In genomic region chr11:102564110-102564509, GRCh38 we compare ENCODE assay signal across 2 cellular contexts.
TF ChIP-seq lines count a peak whose summit lies in the region.

No MANE protein-coding gene starts in this region.

TF ChIP-seq in A549, 52 proteins besides CTCF, POLR2A, EP300 and RAD21 (continued from another document):
- TF ChIP-seq, protein P1, sequence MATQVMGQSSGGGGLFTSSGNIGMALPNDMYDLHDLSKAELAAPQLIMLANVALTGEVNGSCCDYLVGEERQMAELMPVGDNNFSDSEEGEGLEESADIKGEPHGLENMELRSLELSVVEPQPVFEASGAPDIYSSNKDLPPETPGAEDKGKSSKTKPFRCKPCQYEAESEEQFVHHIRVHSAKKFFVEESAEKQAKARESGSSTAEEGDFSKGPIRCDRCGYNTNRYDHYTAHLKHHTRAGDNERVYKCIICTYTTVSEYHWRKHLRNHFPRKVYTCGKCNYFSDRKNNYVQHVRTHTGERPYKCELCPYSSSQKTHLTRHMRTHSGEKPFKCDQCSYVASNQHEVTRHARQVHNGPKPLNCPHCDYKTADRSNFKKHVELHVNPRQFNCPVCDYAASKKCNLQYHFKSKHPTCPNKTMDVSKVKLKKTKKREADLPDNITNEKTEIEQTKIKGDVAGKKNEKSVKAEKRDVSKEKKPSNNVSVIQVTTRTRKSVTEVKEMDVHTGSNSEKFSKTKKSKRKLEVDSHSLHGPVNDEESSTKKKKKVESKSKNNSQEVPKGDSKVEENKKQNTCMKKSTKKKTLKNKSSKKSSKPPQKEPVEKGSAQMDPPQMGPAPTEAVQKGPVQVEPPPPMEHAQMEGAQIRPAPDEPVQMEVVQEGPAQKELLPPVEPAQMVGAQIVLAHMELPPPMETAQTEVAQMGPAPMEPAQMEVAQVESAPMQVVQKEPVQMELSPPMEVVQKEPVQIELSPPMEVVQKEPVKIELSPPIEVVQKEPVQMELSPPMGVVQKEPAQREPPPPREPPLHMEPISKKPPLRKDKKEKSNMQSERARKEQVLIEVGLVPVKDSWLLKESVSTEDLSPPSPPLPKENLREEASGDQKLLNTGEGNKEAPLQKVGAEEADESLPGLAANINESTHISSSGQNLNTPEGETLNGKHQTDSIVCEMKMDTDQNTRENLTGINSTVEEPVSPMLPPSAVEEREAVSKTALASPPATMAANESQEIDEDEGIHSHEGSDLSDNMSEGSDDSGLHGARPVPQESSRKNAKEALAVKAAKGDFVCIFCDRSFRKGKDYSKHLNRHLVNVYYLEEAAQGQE (IDR thresholded peaks at IDR 0.05): no peak
- TF ChIP-seq E2F6 (IDR thresholded peaks at IDR 0.05; ENCODE audit: borderline replicate concordance, low read depth): no peak
- TF ChIP-seq NFE2L2 (conservative IDR thresholded peaks at IDR 0.05; ENCODE audit: low read length): peak; percentile 52
- no peak for TF ChIP-seq ZFP36 (IDR thresholded peaks at IDR 0.05; ENCODE audit: borderline replicate concordance, partially characterized antibody)
- TF ChIP-seq, protein P2, sequence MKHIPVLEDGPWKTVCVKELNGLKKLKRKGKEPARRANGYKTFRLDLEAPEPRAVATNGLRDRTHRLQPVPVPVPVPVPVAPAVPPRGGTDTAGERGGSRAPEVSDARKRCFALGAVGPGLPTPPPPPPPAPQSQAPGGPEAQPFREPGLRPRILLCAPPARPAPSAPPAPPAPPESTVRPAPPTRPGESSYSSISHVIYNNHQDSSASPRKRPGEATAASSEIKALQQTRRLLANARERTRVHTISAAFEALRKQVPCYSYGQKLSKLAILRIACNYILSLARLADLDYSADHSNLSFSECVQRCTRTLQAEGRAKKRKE (CRISPR knock-in tag; IDR thresholded peaks at IDR 0.05; ENCODE audit: low read depth): no peak
- TF ChIP-seq FOSB (CRISPR knock-in tag; IDR thresholded peaks at IDR 0.05): no peak
- no peak for TF ChIP-seq PHF8 (IDR thresholded peaks at IDR 0.05; ENCODE audit: borderline replicate concordance, low read depth)
- TF ChIP-seq MAFK (IDR thresholded peaks at IDR 0.05; ENCODE audit: partially characterized antibody): peak; percentile 91
- TF ChIP-seq CEBPB (IDR thresholded peaks at IDR 0.05): no peak
- no peak for TF ChIP-seq MAX (IDR thresholded peaks at IDR 0.05)
- TF ChIP-seq SREBF2 (IDR thresholded peaks at IDR 0.05): no peak
- TF ChIP-seq NR3C1 (IDR thresholded peaks at IDR 0.05): no peak
- no peak for TF ChIP-seq KDM5A (IDR thresholded peaks at IDR 0.05)
- TF ChIP-seq, protein P3, sequence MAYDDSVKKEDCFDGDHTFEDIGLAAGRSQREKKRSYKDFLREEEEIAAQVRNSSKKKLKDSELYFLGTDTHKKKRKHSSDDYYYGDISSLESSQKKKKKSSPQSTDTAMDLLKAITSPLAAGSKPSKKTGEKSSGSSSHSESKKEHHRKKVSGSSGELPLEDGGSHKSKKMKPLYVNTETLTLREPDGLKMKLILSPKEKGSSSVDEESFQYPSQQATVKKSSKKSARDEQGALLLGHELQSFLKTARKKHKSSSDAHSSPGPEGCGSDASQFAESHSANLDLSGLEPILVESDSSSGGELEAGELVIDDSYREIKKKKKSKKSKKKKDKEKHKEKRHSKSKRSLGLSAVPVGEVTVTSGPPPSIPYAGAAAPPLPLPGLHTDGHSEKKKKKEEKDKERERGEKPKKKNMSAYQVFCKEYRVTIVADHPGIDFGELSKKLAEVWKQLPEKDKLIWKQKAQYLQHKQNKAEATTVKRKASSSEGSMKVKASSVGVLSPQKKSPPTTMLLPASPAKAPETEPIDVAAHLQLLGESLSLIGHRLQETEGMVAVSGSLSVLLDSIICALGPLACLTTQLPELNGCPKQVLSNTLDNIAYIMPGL (CRISPR knock-in tag; IDR thresholded peaks at IDR 0.05; ENCODE audit: borderline replicate concordance): no peak
- TF ChIP-seq BHLHE40 (IDR thresholded peaks at IDR 0.05; ENCODE audit: low read depth, low read length): no peak
- TF ChIP-seq CHD4 (IDR thresholded peaks at IDR 0.05; ENCODE audit: borderline replicate concordance): no peak
- no peak for TF ChIP-seq HEYL (CRISPR knock-in tag; IDR thresholded peaks at IDR 0.05)
- no peak for TF ChIP-seq KDM1A (IDR thresholded peaks at IDR 0.05; ENCODE audit: low read depth)
- no peak for TF ChIP-seq RARB (CRISPR knock-in tag; IDR thresholded peaks at IDR 0.05)
- TF ChIP-seq JUNB (IDR thresholded peaks at IDR 0.05): peak; percentile 85
- TF ChIP-seq CHD2 (IDR thresholded peaks at IDR 0.05; ENCODE audit: low read length, partially characterized antibody): no peak
- TF ChIP-seq RCOR1 (IDR thresholded peaks at IDR 0.05; ENCODE audit: low read depth, low read length): no peak
- TF ChIP-seq PBX3 (IDR thresholded peaks at IDR 0.05): no peak
- TF ChIP-seq FOXS1 (CRISPR knock-in tag; IDR thresholded peaks at IDR 0.05): no peak
- no peak for TF ChIP-seq CBX8 (IDR thresholded peaks at IDR 0.05)
TF ChIP-seq in A549: peak in this region for 4.

TF ChIP-seq in GM12878, 131 proteins besides CTCF, POLR2A, EP300 and RAD21 (continued from another document):
- TF ChIP-seq E4F1 (IDR thresholded peaks at IDR 0.05; ENCODE audit: borderline replicate concordance, partially characterized antibody) (no peak), MEF2A (IDR thresholded peaks at IDR 0.05; ENCODE audit: insufficient read depth, low read depth, low read length) (peak; percentile 29; the same call in 1 of the 2 replicates), ZNF24 (IDR thresholded peaks at IDR 0.05) (no peak), NRF1 (conservative IDR thresholded peaks at IDR 0.05; ENCODE audit: low read depth, low read length) (no peak), CBX5 (IDR thresholded peaks at IDR 0.05; ENCODE audit: low read depth) (no peak), RELB (IDR thresholded peaks at IDR 0.05; ENCODE audit: low read depth) (0 out of 2 replicates have a peak, but pooled peaks have one; percentile 22), RELA (IDR thresholded peaks at IDR 0.05; ENCODE audit: borderline replicate concordance, partially characterized antibody) (no peak), CREM (IDR thresholded peaks at IDR 0.05; ENCODE audit: low read depth) (0 out of 2 replicates have a peak, but pooled peaks have one; percentile 24), HSF1 (IDR thresholded peaks at IDR 0.05; ENCODE audit: low read depth, low read length) (no peak), ATF7 (IDR thresholded peaks at IDR 0.05; ENCODE audit: low read depth) (peak; percentile 27; the same call in 1 of the 2 replicates), BACH1 (IDR thresholded peaks at IDR 0.05; ENCODE audit: borderline replicate concordance) (peak; percentile 94; the same call in 1 of the 2 replicates), NFIC (IDR thresholded peaks at IDR 0.05; ENCODE audit: low read depth, low read length) (0 out of 2 replicates have a peak, but pooled peaks have one; percentile 36), NFXL1 (IDR thresholded peaks at IDR 0.05; ENCODE audit: borderline replicate concordance) (no peak), BCL3 (IDR thresholded peaks at IDR 0.05; ENCODE audit: borderline replicate concordance, insufficient read depth, low read depth, low read length, poor library complexity, severe bottlenecking) (peak; percentile 11), JUNB (IDR thresholded peaks at IDR 0.05) (peak; percentile 70), CREB1 (IDR thresholded peaks at IDR 0.05; ENCODE audit: low read depth) (peak; percentile 67), ZNF622 (IDR thresholded peaks at IDR 0.05) (no peak)
- TF ChIP-seq, protein P4, sequence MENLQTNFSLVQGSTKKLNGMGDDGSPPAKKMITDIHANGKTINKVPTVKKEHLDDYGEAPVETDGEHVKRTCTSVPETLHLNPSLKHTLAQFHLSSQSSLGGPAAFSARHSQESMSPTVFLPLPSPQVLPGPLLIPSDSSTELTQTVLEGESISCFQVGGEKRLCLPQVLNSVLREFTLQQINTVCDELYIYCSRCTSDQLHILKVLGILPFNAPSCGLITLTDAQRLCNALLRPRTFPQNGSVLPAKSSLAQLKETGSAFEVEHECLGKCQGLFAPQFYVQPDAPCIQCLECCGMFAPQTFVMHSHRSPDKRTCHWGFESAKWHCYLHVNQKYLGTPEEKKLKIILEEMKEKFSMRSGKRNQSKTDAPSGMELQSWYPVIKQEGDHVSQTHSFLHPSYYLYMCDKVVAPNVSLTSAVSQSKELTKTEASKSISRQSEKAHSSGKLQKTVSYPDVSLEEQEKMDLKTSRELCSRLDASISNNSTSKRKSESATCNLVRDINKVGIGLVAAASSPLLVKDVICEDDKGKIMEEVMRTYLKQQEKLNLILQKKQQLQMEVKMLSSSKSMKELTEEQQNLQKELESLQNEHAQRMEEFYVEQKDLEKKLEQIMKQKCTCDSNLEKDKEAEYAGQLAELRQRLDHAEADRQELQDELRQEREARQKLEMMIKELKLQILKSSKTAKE (IDR thresholded peaks at IDR 0.05; ENCODE audit: low read depth, poor library complexity, severe bottlenecking): peak; percentile 41
